2 cellular contexts compared by ENCODE assay signal in genomic region chr3:126493051-126493450, GRCh38.
TF ChIP-seq lines count a peak whose summit lies in the region.

No MANE protein-coding gene starts in this region.

TF ChIP-seq in GM12878, 131 proteins besides CTCF, POLR2A, EP300 and RAD21:
- no peak for TF ChIP-seq IKZF2 (IDR thresholded peaks at IDR 0.05)
- TF ChIP-seq SREBF1 (IDR thresholded peaks at IDR 0.05; ENCODE audit: low read length) = no peak
- TF ChIP-seq SUPT20H (IDR thresholded peaks at IDR 0.05; ENCODE audit: borderline replicate concordance, control insufficient read depth, low read depth, low read length) = no peak
- no peak for TF ChIP-seq IKZF1 (conservative IDR thresholded peaks at IDR 0.05)
- TF ChIP-seq KAT2A (conservative IDR thresholded peaks at IDR 0.05; ENCODE audit: control insufficient read depth, low read depth, low read length) = no peak
- TF ChIP-seq ATF3 (IDR thresholded peaks at IDR 0.05; ENCODE audit: borderline replicate concordance, extremely low read depth, low read depth, low read length) = no peak
- no peak for TF ChIP-seq BACH1 (IDR thresholded peaks at IDR 0.05; ENCODE audit: borderline replicate concordance)
- no peak for TF ChIP-seq HSF1 (IDR thresholded peaks at IDR 0.05; ENCODE audit: low read depth, low read length)
- no peak for TF ChIP-seq SIX5 (IDR thresholded peaks at IDR 0.05; ENCODE audit: low read depth, low read length, severe bottlenecking)
- TF ChIP-seq YBX1 (IDR thresholded peaks at IDR 0.05) = no peak
- TF ChIP-seq MEF2B (IDR thresholded peaks at IDR 0.05; ENCODE audit: partially characterized antibody, poor library complexity, severe bottlenecking) = no peak
- TF ChIP-seq KDM1A (IDR thresholded peaks at IDR 0.05; ENCODE audit: borderline replicate concordance) = no peak
- no peak for TF ChIP-seq ZNF207 (IDR thresholded peaks at IDR 0.05; ENCODE audit: borderline replicate concordance)
- TF ChIP-seq CREM (IDR thresholded peaks at IDR 0.05; ENCODE audit: low read depth) = no peak
- no peak for TF ChIP-seq CBX5 (IDR thresholded peaks at IDR 0.05; ENCODE audit: low read depth)
- TF ChIP-seq SMAD5 (IDR thresholded peaks at IDR 0.05; ENCODE audit: low read depth) = no peak
- no peak for TF ChIP-seq WRNIP1 (IDR thresholded peaks at IDR 0.05; ENCODE audit: borderline replicate concordance, low read depth, low read length)
- TF ChIP-seq POU2F2 (IDR thresholded peaks at IDR 0.05; ENCODE audit: borderline replicate concordance, low read depth, low read length) = no peak
- TF ChIP-seq PRDM15 (CRISPR knock-in tag; IDR thresholded peaks at IDR 0.05) = no peak
- TF ChIP-seq POLR2AphosphoS2 (IDR thresholded peaks at IDR 0.05; ENCODE audit: low read depth, low read length) = no peak
TF ChIP-seq in GM12878: peak in this region for 0.

TF ChIP-seq in HepG2, 621 proteins besides CTCF, POLR2A, EP300 and RAD21:
- TF ChIP-seq SMAD9 (CRISPR knock-in tag; IDR thresholded peaks at IDR 0.05) (no peak), POGZ (CRISPR knock-in tag; IDR thresholded peaks at IDR 0.05) (no peak), SYNCRIP (IDR thresholded peaks at IDR 0.05; ENCODE audit: insufficient read depth, low read depth, low read length) (no peak), ZNF33B (CRISPR knock-in tag; IDR thresholded peaks at IDR 0.05) (no peak)
- TF ChIP-seq, protein P1, sequence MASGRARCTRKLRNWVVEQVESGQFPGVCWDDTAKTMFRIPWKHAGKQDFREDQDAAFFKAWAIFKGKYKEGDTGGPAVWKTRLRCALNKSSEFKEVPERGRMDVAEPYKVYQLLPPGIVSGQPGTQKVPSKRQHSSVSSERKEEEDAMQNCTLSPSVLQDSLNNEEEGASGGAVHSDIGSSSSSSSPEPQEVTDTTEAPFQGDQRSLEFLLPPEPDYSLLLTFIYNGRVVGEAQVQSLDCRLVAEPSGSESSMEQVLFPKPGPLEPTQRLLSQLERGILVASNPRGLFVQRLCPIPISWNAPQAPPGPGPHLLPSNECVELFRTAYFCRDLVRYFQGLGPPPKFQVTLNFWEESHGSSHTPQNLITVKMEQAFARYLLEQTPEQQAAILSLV (CRISPR knock-in tag; IDR thresholded peaks at IDR 0.05; ENCODE audit: borderline replicate concordance) = no peak
- TF ChIP-seq, protein P2, sequence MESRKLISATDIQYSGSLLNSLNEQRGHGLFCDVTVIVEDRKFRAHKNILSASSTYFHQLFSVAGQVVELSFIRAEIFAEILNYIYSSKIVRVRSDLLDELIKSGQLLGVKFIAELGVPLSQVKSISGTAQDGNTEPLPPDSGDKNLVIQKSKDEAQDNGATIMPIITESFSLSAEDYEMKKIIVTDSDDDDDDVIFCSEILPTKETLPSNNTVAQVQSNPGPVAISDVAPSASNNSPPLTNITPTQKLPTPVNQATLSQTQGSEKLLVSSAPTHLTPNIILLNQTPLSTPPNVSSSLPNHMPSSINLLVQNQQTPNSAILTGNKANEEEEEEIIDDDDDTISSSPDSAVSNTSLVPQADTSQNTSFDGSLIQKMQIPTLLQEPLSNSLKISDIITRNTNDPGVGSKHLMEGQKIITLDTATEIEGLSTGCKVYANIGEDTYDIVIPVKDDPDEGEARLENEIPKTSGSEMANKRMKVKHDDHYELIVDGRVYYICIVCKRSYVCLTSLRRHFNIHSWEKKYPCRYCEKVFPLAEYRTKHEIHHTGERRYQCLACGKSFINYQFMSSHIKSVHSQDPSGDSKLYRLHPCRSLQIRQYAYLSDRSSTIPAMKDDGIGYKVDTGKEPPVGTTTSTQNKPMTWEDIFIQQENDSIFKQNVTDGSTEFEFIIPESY (CRISPR knock-in tag; IDR thresholded peaks at IDR 0.05) = peak; percentile 35; the same call in 1 of the 2 replicates
